In the genomic region with DNA sequence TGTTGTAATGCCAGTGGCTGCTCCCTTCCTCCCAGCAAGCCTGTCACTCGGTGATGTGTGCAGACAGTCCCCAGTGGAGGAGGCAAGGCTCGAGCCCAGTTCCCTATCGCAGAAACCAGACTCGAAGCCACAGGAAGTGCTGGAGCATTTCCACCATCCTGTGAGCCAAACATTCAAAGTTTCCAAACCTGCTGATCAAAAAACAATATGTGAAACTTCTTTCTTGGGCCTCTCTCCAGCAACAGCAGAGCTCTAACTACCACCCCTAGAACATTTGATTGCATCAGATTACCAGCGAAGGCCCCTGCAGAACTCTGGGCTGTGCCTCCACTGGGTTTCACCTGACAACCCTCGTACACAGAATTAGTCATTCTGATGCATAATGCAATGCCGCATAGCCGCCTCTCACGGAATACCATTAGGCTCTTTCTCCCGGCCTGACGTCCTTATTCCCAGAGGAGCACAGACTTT, we compare ENCODE assay signal across 1 cellular context.
TF ChIP-seq lines count a peak whose summit lies in the region.

No MANE protein-coding gene starts in this region.

TF ChIP-seq in endothelial cell of umbilical vein, 7 proteins besides CTCF, POLR2A, EP300 and RAD21 (continued from another document):
- peak; percentile 33 for TF ChIP-seq FOS (IDR thresholded peaks at IDR 0.05; ENCODE audit: borderline replicate concordance, insufficient read depth, low read length)
- peak; percentile 46 for TF ChIP-seq POLR2AphosphoS5 (IDR thresholded peaks at IDR 0.05; ENCODE audit: insufficient read depth, low read depth, low read length)
- no peak for TF ChIP-seq EZH2 (IDR thresholded peaks at IDR 0.05; ENCODE audit: borderline replicate concordance, low read depth, low read length, severe bottlenecking)
- TF ChIP-seq, protein P1, sequence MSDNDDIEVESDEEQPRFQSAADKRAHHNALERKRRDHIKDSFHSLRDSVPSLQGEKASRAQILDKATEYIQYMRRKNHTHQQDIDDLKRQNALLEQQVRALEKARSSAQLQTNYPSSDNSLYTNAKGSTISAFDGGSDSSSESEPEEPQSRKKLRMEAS (IDR thresholded peaks at IDR 0.05; ENCODE audit: insufficient read depth, insufficient read length): no peak
- peak; percentile 56 for TF ChIP-seq GATA2 (IDR thresholded peaks at IDR 0.05; ENCODE audit: insufficient read depth, insufficient read length, low read depth, low read length)
- TF ChIP-seq MYC (IDR thresholded peaks at IDR 0.05; ENCODE audit: low read depth, low read length): no peak
TF ChIP-seq in endothelial cell of umbilical vein: peak in this region for 4.
